Comparison of ENCODE assay signal across 31 cellular contexts in the genomic region with DNA sequence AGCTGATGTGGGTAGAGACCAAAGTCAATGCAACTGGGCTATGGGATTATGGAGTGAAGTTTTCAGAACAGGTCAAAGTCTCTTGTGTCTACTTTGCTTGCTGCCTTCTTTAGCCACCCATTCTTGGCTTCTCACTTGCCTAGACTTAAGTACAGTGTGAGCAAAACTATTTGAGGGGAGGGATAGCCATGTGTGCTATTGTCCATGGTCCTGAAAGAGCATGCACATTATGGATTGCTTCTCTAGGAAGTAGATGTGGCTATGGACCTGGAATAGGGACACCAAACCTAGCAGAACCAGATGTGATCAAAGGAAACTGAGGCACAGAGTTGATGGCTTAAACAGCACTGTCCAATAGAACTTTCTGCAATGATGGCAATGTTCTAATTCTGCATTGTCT.
DNase-seq lines count a peak whose midpoint lies in the region; ATAC-seq and TF ChIP-seq lines count a peak whose summit lies in the region.
"Had no signal": no experiment of that assay in that cellular context is flagged by ENCODE, and none has a peak within 500 bp of the region (broad histone marks: within the 10 kb centered on the region; RNA-seq: fewer than 3 reads in every experiment).

No MANE protein-coding gene starts in this region.

- no peak for TF ChIP-seq POLR2A in HCT116 (IDR thresholded peaks at IDR 0.05; ENCODE audit: borderline replicate concordance, extremely low read depth, insufficient read depth, insufficient read length)

- no peak overlapping the region for H3K4ac ChIP-seq in mesendoderm (ENCODE audit: low read depth, low read length)

- H3K36me3 ChIP-seq in HCT116 (ENCODE audit: control insufficient read depth in 1 of 2, insufficient read depth in 2 of 2, low read length in 2 of 2): no peaks in the 10 kb centered on the region
- H3K36me3 ChIP-seq in mesendoderm (ENCODE audit: control insufficient read depth, insufficient read depth, low read length): no peaks in the 10 kb centered on the region
- H3K36me3 ChIP-seq: ovary, SJSA1 had no signal

- no peak for ATAC-seq in HCT116
- ATAC-seq in HG02642 (IDR thresholded peaks at IDR 0.05; ENCODE audit: poor library complexity, unreplicated experiment): no peak
- ATAC-seq in activated CD8-positive, alpha-beta T cell treated with anti-CD3 and anti-CD28 coated beads for 36 hours: no peak
- ATAC-seq: activated CD8-positive, alpha-beta memory T cell treated with anti-CD3 and anti-CD28 coated beads, Interleukin-2, amount 10 ng/mL, durations not matched to agents 7 days and 5 days; activated naive CD8-positive, alpha-beta T cell treated with anti-CD3 and anti-CD28 coated beads, Interleukin-2, amount 50 U/mL, for 24 hours; activated T-cell treated with anti-CD3 and anti-CD28 coated beads, Interleukin-2, amount 50 U/mL, for 4 hours; body of pancreas; left lobe of liver; T-cell; WTC11 had no signal

- no peak overlapping the region for H4K5ac ChIP-seq in mesendoderm (ENCODE audit: low read length)

- no peak overlapping the region for H2AK5ac ChIP-seq in mesendoderm (ENCODE audit: low read length)

- no peak for DNase-seq in HCT116 (ENCODE audit: low read depth, low spot score)
- peak; percentile 8 for DNase-seq in LHCN-M2 (ENCODE audit: low read depth)
- DNase-seq in choroid plexus epithelial cell (ENCODE audit: low read depth): peak; percentile 21
- peak; percentile 31 for DNase-seq in mesendoderm
- no peak for DNase-seq in activated CD8-positive, alpha-beta T cell treated with anti-CD3 and anti-CD28 coated beads for 36 hours
- no peak for DNase-seq in DMS153 treated with DMSO at 0.1 percent for 48 hours (lab: John Stamatoyannopoulos, UW; ENCODE audit: unreplicated experiment)
- DNase-seq in activated CD8-positive, alpha-beta memory T cell treated with anti-CD3 and anti-CD28 coated beads for 24 hours: no peak
- DNase-seq: activated CD4-positive, alpha-beta T cell treated with anti-CD3 and anti-CD28 coated beads, Interleukin-2, amount 10 ng/mL, durations not matched to agents 7 days and 5 days; activated CD8-positive, alpha-beta memory T cell treated with anti-CD3 and anti-CD28 coated beads, Interleukin-2, amount 10 ng/mL, durations not matched to agents 7 days and 5 days; activated gamma-delta T cell treated with Interleukin-2 at 50 U/mL for 16 hours; activated naive CD8-positive, alpha-beta T cell treated with anti-CD3 and anti-CD28 coated beads, Interleukin-2, amount 50 U/mL, for 24 hours; activated T-cell treated with anti-CD3 and anti-CD28 coated beads, Interleukin-2, amount 50 U/mL, for 4 hours; body of pancreas; DMS79 treated with DMSO at 0.1 percent for 48 hours; dorsolateral prefrontal cortex; hypothalamus; mesenchymal stem cell; NCI-H82; ovary; stimulated activated CD4-positive, alpha-beta T cell treated with anti-CD3 and anti-CD28 coated beads, Interleukin-1b, Interleukin-23, amount 100 ng/mL, for 48 hours; T-cell; testis had no signal

- no peak for TF ChIP-seq CTCF in HCT116 (IDR thresholded peaks at IDR 0.05 in 2 of 3, conservative IDR thresholded peaks at IDR 0.05 in 1 of 3; ENCODE audit: borderline replicate concordance in 1 of 3, insufficient read depth in 1 of 3, low read depth in 2 of 3, low read length in 2 of 3)
- TF ChIP-seq CTCF in choroid plexus epithelial cell (conservative IDR thresholded peaks at IDR 0.05; ENCODE audit: low read depth, low read length): no peak
- TF ChIP-seq CTCF in activated CD8-positive, alpha-beta T cell treated with anti-CD3 and anti-CD28 coated beads for 36 hours (IDR thresholded peaks at IDR 0.05): no peak

- H3K56ac ChIP-seq in mesendoderm (ENCODE audit: low read length): no peak overlapping the region

- H4K8ac ChIP-seq in mesendoderm (ENCODE audit: low read depth, low read length): no peak overlapping the region

- no peaks in the 10 kb centered on the region for H3K9me2 ChIP-seq in HCT116 (ENCODE audit: insufficient read depth)

- no peaks in the 10 kb centered on the region for H3K79me1 ChIP-seq in mesendoderm (ENCODE audit: low read length)

- CTCF ChIA-PET in HCT116 (lab: Charles Lee): interaction anchor here (1.5 kb wide), 1 partner anchor 40 kb away, joined by 5 read pairs; no protein-coding TSS in a partner anchor
- CTCF ChIA-PET in activated CD8-positive, alpha-beta T cell treated with anti-CD3 and anti-CD28 coated beads for 36 hours (lab: Charles Lee): interaction anchor here (0.8 to 1.2 kb wide), 2 partner anchors 11 to 40 kb away, joined by 3 to 5 read pairs; no protein-coding TSS in a partner anchor

- H3K4me2 ChIP-seq in HCT116 (ENCODE audit: low read length): no peak overlapping the region
- no peak overlapping the region for H3K4me2 ChIP-seq in mesendoderm (ENCODE audit: low read length)

- no peak overlapping the region for H2AFZ ChIP-seq in HCT116 (ENCODE audit: low read depth, low read length, poor library complexity, severe bottlenecking)

- no peak overlapping the region for H3K27ac Mint-ChIP-seq in activated CD8-positive, alpha-beta T cell treated with anti-CD3 and anti-CD28 coated beads for 36 hours
- H3K27ac Mint-ChIP-seq: activated CD4-positive, alpha-beta T cell treated with anti-CD3 and anti-CD28 coated beads, Interleukin-2, amount 10 ng/mL, durations not matched to agents 7 days and 5 days; activated CD8-positive, alpha-beta memory T cell treated with anti-CD3 and anti-CD28 coated beads, Interleukin-2, amount 10 ng/mL, durations not matched to agents 7 days and 5 days; activated naive CD8-positive, alpha-beta T cell treated with anti-CD3 and anti-CD28 coated beads, Interleukin-2, amount 50 U/mL, for 24 hours; stimulated activated naive CD8-positive, alpha-beta T cell treated with anti-CD3 and anti-CD28 coated beads, Interleukin-15, Interleukin-2, amounts not matched to agents 100 ng/mL and 50 ng/mL, for 24 hours; T-cell; WTC11 had no signal

- H3K9me3 Mint-ChIP-seq in activated CD8-positive, alpha-beta T cell treated with anti-CD3 and anti-CD28 coated beads for 36 hours: no peaks in the 10 kb centered on the region
- H3K9me3 Mint-ChIP-seq: activated CD4-positive, alpha-beta T cell treated with anti-CD3 and anti-CD28 coated beads, Interleukin-2, amount 10 ng/mL, durations not matched to agents 7 days and 5 days; activated naive CD8-positive, alpha-beta T cell treated with anti-CD3 and anti-CD28 coated beads, Interleukin-2, amount 50 U/mL, for 24 hours; activated T-cell treated with anti-CD3 and anti-CD28 coated beads, Interleukin-2, amount 50 U/mL, for 4 hours; stimulated activated naive CD8-positive, alpha-beta T cell treated with anti-CD3 and anti-CD28 coated beads, Interleukin-15, Interleukin-2, amounts not matched to agents 100 ng/mL and 50 ng/mL, for 24 hours; T-cell; WTC11 had no signal

- intact Hi-C loops in HCT116 (cut with micrococcal nuclease): no loop called here
- intact Hi-C loops in activated CD8-positive, alpha-beta T cell treated with anti-CD3 and anti-CD28 coated beads for 36 hours (cut with micrococcal nuclease): no loop called here

- no peaks in the 10 kb centered on the region for H4K20me1 ChIP-seq in HCT116 (ENCODE audit: insufficient read depth)

- no peaks in the 10 kb centered on the region for H3K27me3 Mint-ChIP-seq in activated CD8-positive, alpha-beta T cell treated with anti-CD3 and anti-CD28 coated beads for 36 hours

- no peak overlapping the region for H3K4me3 ChIP-seq in HCT116 (replicated peaks in 1 of 2; ENCODE audit: low read depth in 1 of 2, low read length in 2 of 2)
- no peak overlapping the region for H3K4me3 ChIP-seq in choroid plexus epithelial cell (ENCODE audit: low read depth, low read length)
- no peak overlapping the region for H3K4me3 ChIP-seq in mesendoderm (ENCODE audit: low read length)
- H3K4me3 ChIP-seq: body of pancreas, dorsolateral prefrontal cortex, ovary, SJSA1, testis had no signal

- H3K18ac ChIP-seq in mesendoderm (ENCODE audit: low read length): no peak overlapping the region

- POLR2A ChIA-PET in HCT116 (lab: Charles Lee): no interaction called here
- POLR2A ChIA-PET in activated CD8-positive, alpha-beta T cell treated with anti-CD3 and anti-CD28 coated beads for 36 hours (lab: Charles Lee): no interaction called here

- TF ChIP-seq RAD21 in HCT116 (IDR thresholded peaks at IDR 0.05; ENCODE audit: low read depth): no peak

- H3K9me3 ChIP-seq in HCT116 (ENCODE audit: control insufficient read depth in 1 of 2, insufficient read depth in 1 of 2, low read depth in 1 of 2, low read length in 2 of 2): no peaks in the 10 kb centered on the region
- H3K9me3 ChIP-seq: body of pancreas, ovary, SJSA1, testis had no signal

- H3K36me3 Mint-ChIP-seq in activated CD8-positive, alpha-beta T cell treated with anti-CD3 and anti-CD28 coated beads for 36 hours (ENCODE audit: low read depth): no peaks in the 10 kb centered on the region
- H3K36me3 Mint-ChIP-seq: activated CD8-positive, alpha-beta memory T cell treated with anti-CD3 and anti-CD28 coated beads, Interleukin-2, amount 10 ng/mL, durations not matched to agents 7 days and 5 days; T-cell; WTC11 had no signal

- peaks cover 44% of the 10 kb centered on the region; the same call in 1 of the 2 replicates for H3K27me3 ChIP-seq in HCT116 (ENCODE audit: insufficient read depth, low read length)
- H3K27me3 ChIP-seq in mesendoderm (ENCODE audit: insufficient read depth, low read length, poor library complexity): no peaks in the 10 kb centered on the region
- H3K27me3 ChIP-seq: body of pancreas, dorsolateral prefrontal cortex, ovary, SJSA1, testis had no signal

- H3K4me1 ChIP-seq in HCT116 (ENCODE audit: control insufficient read depth in 1 of 2, insufficient read depth in 2 of 2, low read length in 2 of 2) (0 out of 4 replicates have a peak, but pooled peaks cover 0 to 2% of the 10 kb centered on the region in 2 experiments), mesendoderm (ENCODE audit: control insufficient read depth, low read depth, low read length) (no peaks in the 10 kb centered on the region)
- H3K4me1 ChIP-seq: SJSA1, testis had no signal

- H3K9ac ChIP-seq in HCT116 (ENCODE audit: low read length) (no peak overlapping the region), mesendoderm (ENCODE audit: low read length) (no peak overlapping the region)

- no TSS peak for BruUV-seq in HCT116 (replicated peaks; lab: Mats Ljungman, UMichigan)

- no peak overlapping the region for H2BK5ac ChIP-seq in mesendoderm (ENCODE audit: low read length)

- no peak overlapping the region for H2BK120ac ChIP-seq in mesendoderm (ENCODE audit: low read depth, low read length)

- RAD21 ChIA-PET in HCT116 (lab: Charles Lee; ENCODE audit: low non-redundant PET in 1 of 2, low total read pairs in 2 of 2, uncharacterized antibody in 2 of 2, unreplicated experiment in 2 of 2): no interaction called here

- peaks cover 15% of the 10 kb centered on the region for H3K4me1 Mint-ChIP-seq in activated CD8-positive, alpha-beta T cell treated with anti-CD3 and anti-CD28 coated beads for 36 hours (ENCODE audit: low read depth)
- H3K4me1 Mint-ChIP-seq: activated CD4-positive, alpha-beta T cell treated with anti-CD3 and anti-CD28 coated beads, Interleukin-2, amount 10 ng/mL, durations not matched to agents 7 days and 5 days; activated CD8-positive, alpha-beta memory T cell treated with anti-CD3 and anti-CD28 coated beads, Interleukin-2, amount 10 ng/mL, durations not matched to agents 7 days and 5 days; neural crest cell had no signal

- no peaks in the 10 kb centered on the region for H3K79me2 ChIP-seq in HCT116 (ENCODE audit: insufficient read depth, low read length)
- no peaks in the 10 kb centered on the region for H3K79me2 ChIP-seq in mesendoderm (ENCODE audit: control insufficient read depth, insufficient read depth, low read length)

- H3K23ac ChIP-seq in mesendoderm (ENCODE audit: low read length): no peak overlapping the region

- H3K27ac ChIP-seq in HCT116 (ENCODE audit: low read depth, low read length): no peak overlapping the region
- no peak overlapping the region for H3K27ac ChIP-seq in mesendoderm (ENCODE audit: low read depth, low read length)
- H3K27ac ChIP-seq: body of pancreas, C4-2B, dorsolateral prefrontal cortex, HL-60, ovary, RWPE1, SJSA1, testis had no signal

- no peak overlapping the region for H3K4me3 Mint-ChIP-seq in activated CD8-positive, alpha-beta T cell treated with anti-CD3 and anti-CD28 coated beads for 36 hours
- H3K4me3 Mint-ChIP-seq: activated CD4-positive, alpha-beta T cell treated with anti-CD3 and anti-CD28 coated beads, Interleukin-2, amount 10 ng/mL, durations not matched to agents 7 days and 5 days; activated CD8-positive, alpha-beta memory T cell treated with anti-CD3 and anti-CD28 coated beads, Interleukin-2, amount 10 ng/mL, durations not matched to agents 7 days and 5 days; activated naive CD8-positive, alpha-beta T cell treated with anti-CD3 and anti-CD28 coated beads, Interleukin-2, amount 50 U/mL, for 24 hours; activated T-cell treated with anti-CD3 and anti-CD28 coated beads, Interleukin-2, amount 50 U/mL, for 4 hours; neural crest cell; stimulated activated naive CD8-positive, alpha-beta T cell treated with anti-CD3 and anti-CD28 coated beads, Interleukin-15, Interleukin-2, amounts not matched to agents 100 ng/mL and 50 ng/mL, for 24 hours; T-cell; WTC11 had no signal

- H2BK15ac ChIP-seq in mesendoderm (replicated peaks; ENCODE audit: low read depth): no peak overlapping the region

Comparison
In these comparisons a context has a peak if more than half of its experiments do, and no peak if none do; other contexts are left out.
1. DNase-seq: peak in LHCN-M2 (single experiment), choroid plexus epithelial cell (single experiment) and mesendoderm (single experiment); none in HCT116 (single experiment), activated CD8-positive, alpha-beta T cell treated with anti-CD3 and anti-CD28 coated beads for 36 hours (single experiment), DMS153 treated with DMSO at 0.1 percent for 48 hours (single experiment) and activated CD8-positive, alpha-beta memory T cell treated with anti-CD3 and anti-CD28 coated beads for 24 hours (single experiment).